In genomic region chr19:10864538-10864899, GRCh38 we compare ENCODE assay signal across 7 cellular contexts. TPM values are rescaled to one million over a fixed set of nuclear protein-coding genes. Genes with fewer than 3 reads are reported as not detected.
A peak's percentile ranks its signal among the peaks of the same experiment; 100 is the strongest.
DNase-seq lines count a peak whose midpoint lies in the region; ATAC-seq and TF ChIP-seq lines count a peak whose summit lies in the region.

No MANE protein-coding gene starts in this region.

- WGBS in adrenal gland, 4 donors = 7 to 12% (median 8%) methylated on average over 6 of the region's 6 CpGs
- WGBS in aorta, 2 donors = 11 to 13% methylated on average over 6 of the region's 6 CpGs

- no peaks in the 10 kb centered on the region for H3K27me3 ChIP-seq in adrenal gland
- no peaks in the 10 kb centered on the region for H3K27me3 ChIP-seq in left ventricle myocardium inferior (ENCODE audit: low read depth)
- no peaks in the 10 kb centered on the region for H3K27me3 ChIP-seq in aorta (ENCODE audit: control insufficient read depth in 1 of 2, insufficient read depth in 2 of 2, low read length in 1 of 2)

- TF ChIP-seq POLR2A in adrenal gland (IDR thresholded peaks at IDR 0.05) = no peak

- in situ Hi-C loops in GM13976 (cut with MboI; ENCODE audit: low sequenced_read_pairs, unreplicated experiment) = no loop called here

- H3K36me3 ChIP-seq in adrenal gland (replicated peaks in 1 of 2) (no peaks in the 10 kb centered on the region), left ventricle myocardium inferior (no peaks in the 10 kb centered on the region), aorta (ENCODE audit: control insufficient read depth in 1 of 2, insufficient read depth in 2 of 2, low read length in 1 of 2) (no peaks in the 10 kb centered on the region)

- H3K4me1 ChIP-seq in adrenal gland (replicated peaks in 1 of 2) (peaks cover 0 to 5% of the 10 kb centered on the region in 2 donors), left ventricle myocardium inferior (peaks cover 4% of the 10 kb centered on the region), aorta (ENCODE audit: control insufficient read depth in 1 of 2, insufficient read depth in 2 of 2, low read length in 2 of 2) (no peaks in the 10 kb centered on the region)

- intact Hi-C loops in adrenal gland (cut with DNase I) = loop anchor here in 1 of 2 donors (10.0 kb wide), 1 partner anchor 150 kb away; the partner anchor contains the start of gene DNM2
- intact Hi-C loops in left ventricle myocardium inferior (cut with micrococcal nuclease) = loop anchor here (10.0 kb wide), 1 partner anchor 90 kb away; no protein-coding TSS in a partner anchor
- intact Hi-C loops in aorta (cut with DNase I) = no loop called here

- peak; percentile 87 for DNase-seq in GM13976 (ENCODE audit: low spot score)
- DNase-seq in NCI-H1436 (lab: John Stamatoyannopoulos, UW) = peak; percentile 69
- DNase-seq in T-helper 1 cell = peak; percentile 56 to 78 (median 70)
- peak; percentile 78 to 92 (median 87) for DNase-seq in adrenal gland
- peak; percentile 85 for DNase-seq in left ventricle myocardium inferior
- peak; percentile 18 for DNase-seq in retinal pigment epithelial cell (ENCODE audit: low read depth)
- DNase-seq in aorta = peak; percentile 89 to 96

- ATAC-seq in aorta (ENCODE audit: low FRiP score) = peak; percentile 86

- H3K4me3 ChIP-seq in adrenal gland (no peak overlapping the region), left ventricle myocardium inferior (no peak overlapping the region), retinal pigment epithelial cell (ENCODE audit: low read length) (no peak overlapping the region), aorta (ENCODE audit: low read length in 2 of 2) (no peak overlapping the region)

- peak overlapping the region in 1 of 5 donors; percentile 10 for H3K27ac ChIP-seq in adrenal gland
- H3K27ac ChIP-seq in left ventricle myocardium inferior (replicated peaks) = peak overlapping the region; percentile 12
- no peak overlapping the region for H3K27ac ChIP-seq in aorta (ENCODE audit: low read depth in 1 of 2, low read length in 2 of 2)

- H3K9me3 ChIP-seq in adrenal gland (replicated peaks in 1 of 3) (no peaks in the 10 kb centered on the region), left ventricle myocardium inferior (replicated peaks) (no peaks in the 10 kb centered on the region), aorta (ENCODE audit: control insufficient read depth, low read length) (no peaks in the 10 kb centered on the region)

- TF ChIP-seq CTCF in GM13976 (IDR thresholded peaks at IDR 0.05; ENCODE audit: borderline replicate concordance, control extremely low read depth, extremely low read depth, insufficient read depth, missing control alignments) = peak; percentile 88
- TF ChIP-seq CTCF in adrenal gland (IDR thresholded peaks at IDR 0.05) = peak; percentile 75 to 87 (median 81)
- peak; percentile 92 for TF ChIP-seq CTCF in left ventricle myocardium inferior (IDR thresholded peaks at IDR 0.05; ENCODE audit: borderline replicate concordance)
- TF ChIP-seq CTCF in retinal pigment epithelial cell (conservative IDR thresholded peaks at IDR 0.05; ENCODE audit: low read depth, low read length) = peak; percentile 98

RNA-seq across cellular contexts. Expression of gene CARM1, which starts 6.8 kb away (rescaled TPM):
- total RNA-seq in adrenal gland (10 to 100 TPM in 7 of 8 donors, 1 to 10 TPM in 1; 8.2 to 36.3 (median 24.0) TPM), left ventricle myocardium inferior (27.2 TPM), aorta (10 to 100 TPM; 27.9 to 41.4 TPM)
- polyA plus RNA-seq in adrenal gland (10 to 100 TPM; 13.8 to 38.1 (median 20.4) TPM), aorta (10 to 100 TPM; 11.5 to 23.9 TPM)

RNA-seq across cellular contexts. Expression of gene C19orf38, which starts 16.3 kb away (rescaled TPM):
- total RNA-seq in adrenal gland (1 to 10 TPM in 6 of 8 donors, under 1 TPM in 2; 0.30 to 5.6 (median 1.9) TPM), left ventricle myocardium inferior (0.47 TPM), aorta (1 to 10 TPM; 1.5 to 2.0 TPM)
- polyA plus RNA-seq in adrenal gland (1 to 10 TPM; 1.1 to 2.0 (median 1.9) TPM), aorta (1 to 10 TPM in 1 of 2 donors, under 1 TPM in 1; 0.90 to 1.6 TPM)

RNA-seq across cellular contexts. Expression of gene TMED1, which starts 28.5 kb away (rescaled TPM):
- total RNA-seq in adrenal gland (100 to 1,000 TPM in 1 of 8 donors, 10 to 100 TPM in 7; 36.5 to 103 (median 51.7) TPM), left ventricle myocardium inferior (32.9 TPM), aorta (10 to 100 TPM; 14.4 to 17.9 TPM)
- polyA plus RNA-seq in adrenal gland (10 to 100 TPM; 12.5 to 49.6 (median 34.9) TPM), aorta (10 to 100 TPM; 29.2 to 34.4 TPM)

Comparison
In these comparisons a context has a peak if more than half of its experiments do, and no peak if none do; other contexts are left out.
1. DNase-seq: peak in every context shown above with its lines; median percentile 92 in aorta; 87 in GM13976; 87 in adrenal gland; 85 in left ventricle myocardium inferior; 70 in T-helper 1 cell; 69 in NCI-H1436; 18 in retinal pigment epithelial cell.